In genomic region chr22:20173720-20174119, GRCh38 we compare ENCODE assay signal across 21 cellular contexts. TPM values are rescaled to one million over a fixed set of nuclear protein-coding genes. Genes with fewer than 3 reads are reported as not detected.
DNase-seq lines count a peak whose midpoint lies in the region; ATAC-seq and TF ChIP-seq lines count a peak whose summit lies in the region.
"Had no signal": no experiment of that assay in that cellular context is flagged by ENCODE, and none has a peak within 500 bp of the region (broad histone marks: within the 10 kb centered on the region; RNA-seq: fewer than 3 reads in every experiment).

No MANE protein-coding gene starts in this region.

- WGBS in esophagus muscularis mucosa = 84% methylated on average over 5 of the region's 10 CpGs

- H3K27me3 ChIP-seq in WERI-Rb-1 (ENCODE audit: insufficient read depth, low read depth, severe bottlenecking) = no peaks in the 10 kb centered on the region
- peaks cover 0 to 6% (median 0%) of the 10 kb centered on the region in 4 donors for H3K27me3 ChIP-seq in esophagus muscularis mucosa
- H3K27me3 ChIP-seq: BE2C had no signal

- peak; percentile 26 for DNase-seq in COLO668 (lab: John Stamatoyannopoulos, UW; ENCODE audit: unreplicated experiment)
- peak; percentile 52 for DNase-seq in HuH-7 (ENCODE audit: low spot score)
- DNase-seq in WERI-Rb-1 = peak; percentile 71
- no peak for DNase-seq in nephron progenitor cell
- no peak for DNase-seq in esophagus muscularis mucosa (ENCODE audit: extremely low spot score)
- DNase-seq in kidney tubule cell (ENCODE audit: low spot score) = no peak
- DNase-seq: BE2C; Caco-2; CD4-positive, CD25-positive, alpha-beta regulatory T cell; DMS 273 treated with DMSO at 0.1 percent for 48 hours; DMS79 treated with DMSO at 0.1 percent for 48 hours; H7; NCI-H1105 treated with DMSO at 0.1 percent for 48 hours; NCI-H2081; NCI-H446 treated with DMSO at 0.1 percent for 48 hours; NCI-H526 treated with DMSO at 0.1 percent for 48 hours; OCI-M1 had no signal

- TF ChIP-seq EP300 in esophagus muscularis mucosa (IDR thresholded peaks at IDR 0.05) = no peak

- peaks cover 18% of the 10 kb centered on the region for H3K27me3 Mint-ChIP-seq in nephron progenitor cell (ENCODE audit: low read depth, poor library complexity)

- no peaks in the 10 kb centered on the region for H3K36me3 Mint-ChIP-seq in nephron progenitor cell (ENCODE audit: low read depth)
- H3K36me3 Mint-ChIP-seq: CD4-positive, CD25-positive, alpha-beta regulatory T cell had no signal

- H3K4me1 ChIP-seq in esophagus muscularis mucosa = no peaks in the 10 kb centered on the region
- H3K4me1 ChIP-seq: BE2C had no signal

- H3K36me3 ChIP-seq in WERI-Rb-1 (no peaks in the 10 kb centered on the region), esophagus muscularis mucosa (no peaks in the 10 kb centered on the region)
- H3K36me3 ChIP-seq: BE2C had no signal

- no peak for ATAC-seq in GM19395 (IDR thresholded peaks at IDR 0.05; ENCODE audit: unreplicated experiment)

- TF ChIP-seq POLR2A in esophagus muscularis mucosa (IDR thresholded peaks at IDR 0.05; ENCODE audit: low read depth) = no peak

- intact Hi-C loops in esophagus muscularis mucosa (cut with DNase I) = no loop called here

- H3K4me3 ChIP-seq in WERI-Rb-1 (ENCODE audit: low read depth, low read length) = no peak overlapping the region
- H3K4me3 ChIP-seq in esophagus muscularis mucosa = no peak overlapping the region

- H3K27ac ChIP-seq in WERI-Rb-1 (peak overlapping the region; percentile 88), esophagus muscularis mucosa (replicated peaks in 1 of 4) (no peak overlapping the region)
- H3K27ac ChIP-seq: KMS-11 had no signal

- peak overlapping the region; percentile 52 for H3K4me3 Mint-ChIP-seq in nephron progenitor cell
- H3K4me3 Mint-ChIP-seq: CD4-positive, CD25-positive, alpha-beta regulatory T cell had no signal

- H3K9me3 ChIP-seq in WERI-Rb-1 (ENCODE audit: severe bottlenecking) (no peaks in the 10 kb centered on the region), esophagus muscularis mucosa (no peaks in the 10 kb centered on the region)
- H3K9me3 ChIP-seq: BE2C, Caco-2 had no signal

- peaks cover 51% of the 10 kb centered on the region for H3K4me1 Mint-ChIP-seq in nephron progenitor cell
- H3K4me1 Mint-ChIP-seq: CD4-positive, CD25-positive, alpha-beta regulatory T cell had no signal

- no peaks in the 10 kb centered on the region for H3K9me3 Mint-ChIP-seq in nephron progenitor cell

- TF ChIP-seq CTCF in WERI-Rb-1 (IDR thresholded peaks at IDR 0.05; ENCODE audit: low read depth, low read length) = no peak
- no peak for TF ChIP-seq CTCF in nephron progenitor cell (IDR thresholded peaks at IDR 0.05)
- TF ChIP-seq CTCF in esophagus muscularis mucosa (IDR thresholded peaks at IDR 0.05) = no peak

- H3K27ac Mint-ChIP-seq in nephron progenitor cell = peak overlapping the region; percentile 51
- H3K27ac Mint-ChIP-seq: CD4-positive, CD25-positive, alpha-beta regulatory T cell had no signal

RNA-seq across cellular contexts. Expression of gene CCDC188, which starts 22.9 kb away (rescaled TPM):
- total RNA-seq in esophagus muscularis mucosa = 1 to 10 TPM in 1 of 4 donors, under 1 TPM in 3; 0.17 to 1.4 (median 0.64) TPM
- total RNA-seq: A673, Caco-2, H7, SK-MEL-5 had no signal

RNA-seq across cellular contexts. Expression of gene ZDHHC8, which starts 42.1 kb away (rescaled TPM):
- total RNA-seq in esophagus muscularis mucosa = 10 to 100 TPM; 11.8 to 33.2 (median 23.8) TPM

RNA-seq across cellular contexts. Expression of gene TRMT2A, which starts 56.7 kb away (rescaled TPM):
- total RNA-seq in esophagus muscularis mucosa = 10 to 100 TPM; 34.0 to 36.7 (median 35.0) TPM

RNA-seq across cellular contexts. Expression of gene RANBP1, which starts 57.8 kb away (rescaled TPM):
- total RNA-seq in esophagus muscularis mucosa = 100 to 1,000 TPM; 116 to 180 (median 140) TPM

Comparison
In these comparisons a context has a peak if more than half of its experiments do, and no peak if none do; other contexts are left out.
1. DNase-seq: peak in COLO668 (single experiment), HuH-7 (single experiment) and WERI-Rb-1 (single experiment); none in nephron progenitor cell (single experiment), esophagus muscularis mucosa (single experiment) and kidney tubule cell (single experiment).